Comparison of ENCODE assay signal across 24 cellular contexts in the genomic region with DNA sequence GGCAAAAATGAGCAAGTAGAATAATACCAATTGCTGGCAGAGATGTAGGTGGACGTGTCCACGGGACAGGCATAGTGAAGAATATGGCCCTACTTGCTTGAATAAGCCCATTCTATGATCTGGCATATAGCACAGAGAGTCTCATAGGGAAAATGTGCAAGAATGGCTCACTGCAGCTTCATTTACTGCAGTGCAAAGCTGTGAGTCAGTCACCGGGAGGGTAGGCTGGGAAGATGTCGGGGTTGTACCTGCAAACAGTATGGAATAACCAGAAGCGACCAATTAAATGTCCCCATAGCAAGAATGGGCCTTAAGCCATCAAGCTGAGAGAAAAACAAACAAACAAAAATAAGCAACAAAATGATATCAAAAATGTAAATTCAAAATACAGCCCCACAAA.
"Had no signal": no experiment of that assay in that cellular context is flagged by ENCODE, and none has a peak within 500 bp of the region (broad histone marks: within the 10 kb centered on the region; RNA-seq: fewer than 3 reads in every experiment).

No MANE protein-coding gene starts in this region.

- DNase-seq: activated CD4-positive, alpha-beta memory T cell treated with anti-CD3 and anti-CD28 coated beads, Interleukin-2, amount 10 ng/mL, durations not matched to agents 7 days and 5 days; activated CD4-positive, alpha-beta T cell treated with anti-CD3 and anti-CD28 coated beads, Interleukin-2, amount 50 U/mL, for 1 hour; activated CD4-positive, CD25-positive, alpha-beta regulatory T cell; activated effector memory CD4-positive, alpha-beta T cell treated with Interleukin-2 at 50 U/mL for 16 hours; activated naive CD4-positive, alpha-beta T cell; activated T-cell treated with anti-CD3 and anti-CD28 coated beads for 4 hours; amygdala; Karpas-422; MM.1S; NCI-H1105; NCI-H1436; NCI-H1694 treated with DMSO at 0.1 percent for 48 hours; NCI-H2081; NCI-H510A treated with DMSO at 0.1 percent for 48 hours; Peyer's patch; SHP77; T-helper 9 cell had no signal

- H3K27me3 ChIP-seq: Peyer's patch, SJSA1 had no signal

- H3K9me3 Mint-ChIP-seq: activated CD4-positive, alpha-beta memory T cell treated with anti-CD3 and anti-CD28 coated beads, Interleukin-2, amount 10 ng/mL, durations not matched to agents 7 days and 5 days; central memory CD8-positive, alpha-beta T cell; T-helper 1 cell treated with Interleukin-12 subunit alpha and Interleukin-12 subunit beta and Interleukin-4 antibody, amounts not matched to agents 30 μg/mL and 1 μg/mL, for 36 hours had no signal

- ATAC-seq: SK-N-SH treated with all-trans-retinoic acid at 6 μM for 48 hours had no signal

- H3K4me1 Mint-ChIP-seq: activated CD4-positive, alpha-beta memory T cell treated with anti-CD3 and anti-CD28 coated beads, Interleukin-2, amount 10 ng/mL, durations not matched to agents 7 days and 5 days; brain; central memory CD8-positive, alpha-beta T cell had no signal

- H3K27ac Mint-ChIP-seq: activated CD4-positive, alpha-beta memory T cell treated with anti-CD3 and anti-CD28 coated beads, Interleukin-2, amount 10 ng/mL, durations not matched to agents 7 days and 5 days; activated naive CD8-positive, alpha-beta T cell; brain; T-helper 1 cell treated with Interleukin-12 subunit alpha and Interleukin-12 subunit beta and Interleukin-4 antibody, amounts not matched to agents 30 μg/mL and 1 μg/mL, for 36 hours had no signal

- H3K4me1 ChIP-seq: Peyer's patch, SJSA1 had no signal

- H3K4me3 ChIP-seq: Peyer's patch, SJSA1 had no signal

- H3K27me3 Mint-ChIP-seq: activated CD4-positive, alpha-beta memory T cell treated with anti-CD3 and anti-CD28 coated beads, Interleukin-2, amount 10 ng/mL, durations not matched to agents 7 days and 5 days; activated naive CD8-positive, alpha-beta T cell had no signal

- H3K27ac ChIP-seq: Peyer's patch, SJSA1 had no signal

- H3K36me3 ChIP-seq: Peyer's patch, SJSA1 had no signal

- H3K9me3 ChIP-seq: Peyer's patch, SJSA1 had no signal

- FAIRE-seq: astrocyte had no signal

- H3K4me3 Mint-ChIP-seq: activated CD4-positive, alpha-beta memory T cell treated with anti-CD3 and anti-CD28 coated beads, Interleukin-2, amount 10 ng/mL, durations not matched to agents 7 days and 5 days; activated naive CD8-positive, alpha-beta T cell; brain; central memory CD8-positive, alpha-beta T cell; T-helper 1 cell treated with Interleukin-12 subunit alpha and Interleukin-12 subunit beta and Interleukin-4 antibody, amounts not matched to agents 30 μg/mL and 1 μg/mL, for 36 hours had no signal
